Comparison of ENCODE assay signal across 4 cellular contexts in the genomic region with DNA sequence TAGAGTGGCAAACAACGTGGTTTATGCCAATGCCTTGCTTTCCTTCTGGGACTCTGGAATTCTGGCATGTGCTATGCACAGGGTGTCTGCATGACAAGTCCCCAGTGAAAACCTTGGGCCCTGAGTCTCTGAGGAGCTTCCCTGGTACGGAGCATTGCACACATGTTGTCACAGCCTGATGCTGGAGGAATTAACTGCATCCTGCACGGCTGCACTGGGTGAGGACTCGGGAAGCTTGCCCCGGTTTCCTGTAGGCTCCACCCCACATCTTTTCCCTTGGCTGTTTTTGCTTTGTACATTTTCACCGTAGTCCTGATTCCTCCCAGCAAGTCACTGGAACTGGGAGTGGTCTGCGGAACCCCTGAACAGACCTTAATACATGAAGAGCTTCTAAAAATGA. TPM values are rescaled to one million over a fixed set of nuclear protein-coding genes. Genes with fewer than 3 reads are reported as not detected.
DNase-seq lines count a peak whose midpoint lies in the region; ATAC-seq, FAIRE-seq and TF ChIP-seq lines count a peak whose summit lies in the region.
"Not testable (repeated sequence)": the region's sequence is repeated elsewhere in the genome, so short reads cannot be mapped to it uniquely, and the experiment has no call there.

No MANE protein-coding gene starts in this region.

- H3K9me3 ChIP-seq in endothelial cell of umbilical vein (replicated peaks; ENCODE audit: control insufficient read depth, insufficient read depth, low read length), result not testable (repeated sequence)

- not testable (repeated sequence) for H3K79me2 ChIP-seq in endothelial cell of umbilical vein (ENCODE audit: control insufficient read depth, insufficient read depth, low read length)

- not testable (repeated sequence) for TF ChIP-seq CTCF in endothelial cell of umbilical vein (IDR thresholded peaks at IDR 0.05; ENCODE audit: extremely low read depth in 1 of 2, insufficient read depth in 1 of 2, low read depth in 1 of 2, low read length in 2 of 2)

- dilution Hi-C loops in endothelial cell of umbilical vein (cut with MboI; ENCODE audit: extremely low pct_ligation_motif_present, low sequenced_read_pairs), result not testable (repeated sequence)

- CTCF ChIA-PET in endothelial cell of umbilical vein (lab: Charles Lee), result not testable (repeated sequence)

- intact Hi-C loops in endothelial cell of umbilical vein (cut with micrococcal nuclease), result not testable (repeated sequence)

- not testable (repeated sequence) for H3K4me2 ChIP-seq in endothelial cell of umbilical vein (ENCODE audit: insufficient read depth, low read length)

- peak; percentile 73 for FAIRE-seq in endothelial cell of umbilical vein (lab: Jason Lieb, UNC)

- H3K9ac ChIP-seq in endothelial cell of umbilical vein (replicated peaks; ENCODE audit: extremely low read depth, insufficient read depth, low read length), result not testable (repeated sequence)

- H3K4me1 ChIP-seq in endothelial cell of umbilical vein (ENCODE audit: control insufficient read depth, extremely low read depth, insufficient read depth, low read length), result not testable (repeated sequence)

- not testable (repeated sequence) for H4K20me1 ChIP-seq in endothelial cell of umbilical vein (replicated peaks; ENCODE audit: control insufficient read depth, extremely low read depth, insufficient read depth, low read length)

- peak; percentile 52 for ATAC-seq in SK-N-SH treated with all-trans-retinoic acid at 6 μM for 48 hours

- H3K9me1 ChIP-seq in endothelial cell of umbilical vein (replicated peaks; ENCODE audit: control insufficient read depth, extremely low read depth, insufficient read depth, low read length), result not testable (repeated sequence)

- not testable (repeated sequence) for H3K4me3 ChIP-seq in endothelial cell of umbilical vein (replicated peaks in 1 of 3; ENCODE audit: insufficient read depth in 1 of 3, low read depth in 1 of 3, low read length in 3 of 3)

- not testable (repeated sequence) for H2AFZ ChIP-seq in endothelial cell of umbilical vein (ENCODE audit: low read depth, low read length)

- POLR2A ChIA-PET in endothelial cell of umbilical vein (lab: Charles Lee), result not testable (repeated sequence)

- DNase-seq in Daoy (ENCODE audit: low read depth) (peak; percentile 21), NCI-H82 (lab: John Stamatoyannopoulos, UW) (peak; percentile 4)
- not testable (repeated sequence) for DNase-seq in endothelial cell of umbilical vein (ENCODE audit: low read depth, low spot score)

- not testable (repeated sequence) for H3K27me3 ChIP-seq in endothelial cell of umbilical vein (ENCODE audit: control insufficient read depth in 2 of 2, insufficient read depth in 2 of 2, low read length in 2 of 2)

- not testable (repeated sequence) for TF ChIP-seq POLR2A in endothelial cell of umbilical vein (IDR thresholded peaks at IDR 0.05; ENCODE audit: low read depth, low read length)

- not testable (repeated sequence) for H3K36me3 ChIP-seq in endothelial cell of umbilical vein (ENCODE audit: control insufficient read depth in 2 of 2, extremely low read depth in 1 of 2, insufficient read depth in 2 of 2, low read length in 2 of 2)

- H3K27ac ChIP-seq in endothelial cell of umbilical vein (ENCODE audit: insufficient read depth, low read depth, low read length), result not testable (repeated sequence)

- not testable (repeated sequence) for BruUV-seq in endothelial cell of umbilical vein (replicated peaks; lab: Mats Ljungman, UMichigan)

RNA-seq across cellular contexts. Expression of a gene that starts 52.6 kb away (rescaled TPM):
- 61.0 and 103 TPM in 2 replicates for total RNA-seq in Daoy (2014; rRNA removed; shearing (Covaris generic))
- total RNA-seq in endothelial cell of umbilical vein, result 21.5 and 27.8 TPM in 2 replicates
- polyA plus RNA-seq in endothelial cell of umbilical vein, result 36.8 and 57.6 TPM in 2 replicates
- polyA plus RNA-seq in endothelial cell of umbilical vein (2011; cell fraction: cytosol; rRNA removed), result 20.8 and 30.0 TPM in 2 replicates
- polyA plus RNA-seq in endothelial cell of umbilical vein (2011; cell fraction: nucleus; rRNA removed), result 14.0 and 15.1 TPM in 2 replicates
- polyA plus RNA-seq in endothelial cell of umbilical vein (2012), result 25.5 and 27.1 TPM in 2 replicates
- 9.7 and 10.2 TPM in 2 replicates for polyA minus RNA-seq in endothelial cell of umbilical vein
- polyA minus RNA-seq in endothelial cell of umbilical vein (2011; cell fraction: cytosol; rRNA and poly(A)+ RNA removed), result 3.6 TPM
- 2.7 TPM in 2 replicates for polyA minus RNA-seq in endothelial cell of umbilical vein (2011; cell fraction: nucleus; rRNA and poly(A)+ RNA removed)
